In genomic region chr3:52492059-52492458, GRCh38 we compare ENCODE assay signal across 26 cellular contexts. TPM values are rescaled to one million over a fixed set of nuclear protein-coding genes. Genes with fewer than 3 reads are reported as not detected.
DNase-seq lines count a peak whose midpoint lies in the region; ATAC-seq and TF ChIP-seq lines count a peak whose summit lies in the region.
"Had no signal": no experiment of that assay in that cellular context is flagged by ENCODE, and none has a peak within 500 bp of the region (broad histone marks: within the 10 kb centered on the region; RNA-seq: fewer than 3 reads in every experiment).

No MANE protein-coding gene starts in this region.

- no peaks in the 10 kb centered on the region for H3K79me2 ChIP-seq in GM23338 (replicated peaks; ENCODE audit: insufficient read depth)

- no peaks in the 10 kb centered on the region for H3K27me3 ChIP-seq in GM23338 (ENCODE audit: insufficient read depth)
- H3K27me3 ChIP-seq: SJSA1 had no signal

- ATAC-seq in GM23338 (no peak), HG03442 (IDR thresholded peaks at IDR 0.05; ENCODE audit: unreplicated experiment) (no peak)
- ATAC-seq: A549 had no signal

- H2AFZ ChIP-seq in GM23338: no peak overlapping the region

- no peaks in the 10 kb centered on the region for H3K36me3 ChIP-seq in GM23338 (ENCODE audit: insufficient read depth)

- H3K4me1 Mint-ChIP-seq in GM23338 (peaks cover 8% of the 10 kb centered on the region; the same call in 2 of the 3 replicates), endothelial cell (ENCODE audit: unreplicated experiment) (peaks cover 65% of the 10 kb centered on the region)
- no peaks in the 10 kb centered on the region for H3K4me1 Mint-ChIP-seq in T-helper 2 cell treated with Interferon-gamma antibody and Interleukin-4, amounts not matched to agents 5 μg/mL and 100 μg/mL, for 36 hours (ENCODE audit: low read depth)
- H3K4me1 Mint-ChIP-seq: B cell had no signal

- TF ChIP-seq CTCF in GM23338 (conservative IDR thresholded peaks at IDR 0.05; ENCODE audit: low read depth in 2 of 2) (no peak), endothelial cell (IDR thresholded peaks at IDR 0.05; ENCODE audit: unreplicated experiment) (no peak)

- H3K9me2 ChIP-seq in GM23338 (ENCODE audit: insufficient read depth): no peaks in the 10 kb centered on the region

- peaks cover 40% of the 10 kb centered on the region for H3K36me3 Mint-ChIP-seq in GM23338 (ENCODE audit: low read depth)
- peaks cover 25% of the 10 kb centered on the region for H3K36me3 Mint-ChIP-seq in endothelial cell (ENCODE audit: low read depth, unreplicated experiment)
- peaks cover 15% of the 10 kb centered on the region for H3K36me3 Mint-ChIP-seq in T-helper 2 cell treated with Interferon-gamma antibody and Interleukin-4, amounts not matched to agents 5 μg/mL and 100 μg/mL, for 36 hours (ENCODE audit: low read depth)

- H3K27ac Mint-ChIP-seq in GM23338: no peak overlapping the region
- H3K27ac Mint-ChIP-seq in endothelial cell (ENCODE audit: unreplicated experiment): peak overlapping the region; percentile 92
- H3K27ac Mint-ChIP-seq in T-helper 2 cell treated with Interferon-gamma antibody and Interleukin-4, amounts not matched to agents 5 μg/mL and 100 μg/mL, for 36 hours: no peak overlapping the region
- H3K27ac Mint-ChIP-seq: B cell had no signal

- no peaks in the 10 kb centered on the region for H4K20me1 ChIP-seq in GM23338 (replicated peaks; ENCODE audit: insufficient read depth)

- no peak overlapping the region for H3K4me2 ChIP-seq in GM23338
- H3K4me2 ChIP-seq: A549 had no signal

- DNase-seq in GM23338 (ENCODE audit: low spot score): no peak
- no peak for DNase-seq in endothelial cell (ENCODE audit: low spot score)
- DNase-seq in T-helper 2 cell treated with Interferon-gamma antibody and Interleukin-4, amounts not matched to agents 5 μg/mL and 100 μg/mL, for 36 hours (ENCODE audit: low spot score): no peak
- DNase-seq in DMS153 treated with DMSO at 0.1 percent for 48 hours (lab: John Stamatoyannopoulos, UW; ENCODE audit: unreplicated experiment): no peak
- DNase-seq: CD8-positive, alpha-beta memory T cell; DMS 273 treated with DMSO at 0.1 percent for 48 hours; DMS79 treated with DMSO at 0.1 percent for 48 hours; GF-D8; KBM-7; MV-4-11; NCI-H1105; NCI-H1436 treated with DMSO at 0.1 percent for 48 hours; NCI-H1930; NCI-H446; NCI-H524 treated with DMSO at 0.1 percent for 48 hours; NCI-H774; Right ventricle myocardium superior had no signal

- H3K4me3 ChIP-seq in GM23338: no peak overlapping the region
- H3K4me3 ChIP-seq: A549, SJSA1 had no signal

- H3K4me1 ChIP-seq in GM23338 (ENCODE audit: insufficient read depth): no peaks in the 10 kb centered on the region
- H3K4me1 ChIP-seq: A549, SJSA1 had no signal

- 0 out of 2 replicates have a peak overlapping the region, but pooled peaks have one; percentile 14 for H3K27ac ChIP-seq in GM23338 (ENCODE audit: low read depth)
- H3K27ac ChIP-seq in angular gyrus (ENCODE audit: low read depth, low read length): peak overlapping the region; percentile 84
- H3K27ac ChIP-seq in temporal lobe (ENCODE audit: low read depth, low read length): peak overlapping the region; percentile 64
- H3K27ac ChIP-seq: A549, SJSA1 had no signal

- H3K4me3 Mint-ChIP-seq in GM23338 (no peak overlapping the region), endothelial cell (ENCODE audit: unreplicated experiment) (peak overlapping the region; percentile 37)
- no peak overlapping the region for H3K4me3 Mint-ChIP-seq in T-helper 2 cell treated with Interferon-gamma antibody and Interleukin-4, amounts not matched to agents 5 μg/mL and 100 μg/mL, for 36 hours
- H3K4me3 Mint-ChIP-seq: B cell; CD8-positive, alpha-beta memory T cell had no signal

- no peaks in the 10 kb centered on the region for H3F3A ChIP-seq in GM23338 (replicated peaks; ENCODE audit: low read depth)

- H3K9me3 Mint-ChIP-seq in GM23338 (no peaks in the 10 kb centered on the region), endothelial cell (ENCODE audit: unreplicated experiment) (no peaks in the 10 kb centered on the region)
- no peaks in the 10 kb centered on the region for H3K9me3 Mint-ChIP-seq in T-helper 2 cell treated with Interferon-gamma antibody and Interleukin-4, amounts not matched to agents 5 μg/mL and 100 μg/mL, for 36 hours
- H3K9me3 Mint-ChIP-seq: CD8-positive, alpha-beta memory T cell had no signal

- H3K27me3 Mint-ChIP-seq in GM23338 (ENCODE audit: insufficient read depth, low read depth, poor library complexity): peaks cover 15% of the 10 kb centered on the region
- peaks cover 18% of the 10 kb centered on the region for H3K27me3 Mint-ChIP-seq in endothelial cell (ENCODE audit: unreplicated experiment)
- H3K27me3 Mint-ChIP-seq in T-helper 2 cell treated with Interferon-gamma antibody and Interleukin-4, amounts not matched to agents 5 μg/mL and 100 μg/mL, for 36 hours (ENCODE audit: low read depth): no peaks in the 10 kb centered on the region
- H3K27me3 Mint-ChIP-seq: B cell; CD8-positive, alpha-beta memory T cell had no signal

TF ChIP-seq in GM23338, 12 proteins besides CTCF, POLR2A, EP300 and RAD21 (continues in another document):
- TF ChIP-seq ZNF114 (CRISPR knock-in tag; IDR thresholded peaks at IDR 0.05): no peak

RNA-seq across cellular contexts. Expression of gene STAB1, which starts 3.1 kb away (rescaled TPM):
- 0.90 and 3.0 TPM in 2 replicates for total RNA-seq in GM23338 (2014; rRNA removed; shearing (Covaris generic))
- 1.1 and 1.9 TPM in 2 replicates for polyA plus RNA-seq in GM23338 (2016; fragmentation: Nextera tagmentation; extraction: Ambion mirVana)
- total RNA-seq in endothelial cell (ENCODE audit: unreplicated experiment) (866 TPM), temporal lobe (5.9 TPM)
- total RNA-seq: HT1080, MCF 10A, SJSA1 had no signal
- polyA plus RNA-seq: A549 had no signal

RNA-seq across cellular contexts. Expression of gene NISCH, which starts 36.7 kb away (rescaled TPM):
- total RNA-seq in GM23338 (2014; rRNA removed; shearing (Covaris generic)): 65.9 and 76.4 TPM in 2 replicates
- polyA plus RNA-seq in GM23338 (2016; fragmentation: Nextera tagmentation; extraction: Ambion mirVana): 16.7 and 18.4 TPM in 2 replicates
- total RNA-seq in endothelial cell (ENCODE audit: unreplicated experiment): 261 TPM
- 61.5 TPM for total RNA-seq in temporal lobe

RNA-seq across cellular contexts. Expression of gene TNNC1, which starts 38.2 kb away (rescaled TPM):
- total RNA-seq in GM23338 (2014; rRNA removed; shearing (Covaris generic)): 1.7 and 6.5 TPM in 2 replicates
- polyA plus RNA-seq in GM23338 (2016; fragmentation: Nextera tagmentation; extraction: Ambion mirVana): 6.9 and 8.3 TPM in 2 replicates
- total RNA-seq in endothelial cell (ENCODE audit: unreplicated experiment) (0.67 TPM), temporal lobe (0.49 TPM)
- total RNA-seq: HT1080 had no signal
- polyA plus RNA-seq: CD14-positive monocyte; CD8-positive, alpha-beta memory T cell had no signal

RNA-seq across cellular contexts. Expression of gene NT5DC2, which starts 41.6 kb away (rescaled TPM):
- total RNA-seq in GM23338 (2014; rRNA removed; shearing (Covaris generic)): 287 and 324 TPM in 2 replicates
- 260 and 269 TPM in 2 replicates for polyA plus RNA-seq in GM23338 (2016; fragmentation: Nextera tagmentation; extraction: Ambion mirVana)
- total RNA-seq in endothelial cell (ENCODE audit: unreplicated experiment): 252 TPM
- total RNA-seq in temporal lobe: 52.1 TPM

RNA-seq across cellular contexts. Expression of gene UQCC5, which starts 44.3 kb away (rescaled TPM):
- total RNA-seq in GM23338 (2014; rRNA removed; shearing (Covaris generic)): 1.6 and 2.6 TPM in 2 replicates
- polyA plus RNA-seq in GM23338 (2016; fragmentation: Nextera tagmentation; extraction: Ambion mirVana): 156 and 157 TPM in 2 replicates
- total RNA-seq in endothelial cell (ENCODE audit: unreplicated experiment) (13.3 TPM), temporal lobe (1.2 TPM)

Comparison
In these comparisons a context has a peak if more than half of its experiments do, and no peak if none do; other contexts are left out.
1. H3K27ac ChIP-seq: peak in every context shown above with its lines; median percentile 84 in angular gyrus; 64 in temporal lobe; 14 in GM23338.
2. RNA of gene STAB1, which starts 3.1 kb away (total RNA-seq): 866 TPM in endothelial cell (single experiment); 5.9 TPM in temporal lobe (single experiment) and 0.90 to 3.0 TPM in GM23338; every median in the first group is over 100 times any median in the second.